Comparison of ENCODE assay signal across 8 cellular contexts in genomic region chr17:3893720-3894116, GRCh38. TPM values are rescaled to one million over a fixed set of nuclear protein-coding genes. Genes with fewer than 3 reads are reported as not detected.
DNase-seq lines count a peak whose midpoint lies in the region; ATAC-seq, FAIRE-seq and TF ChIP-seq lines count a peak whose summit lies in the region.

No MANE protein-coding gene starts in this region.

- ATAC-seq in Right ventricle myocardium inferior (no peak), HG02870 (IDR thresholded peaks at IDR 0.05; ENCODE audit: unreplicated experiment) (no peak), GM18870 (IDR thresholded peaks at IDR 0.05; ENCODE audit: unreplicated experiment) (no peak)

- peaks cover 22% of the 10 kb centered on the region for H3K4me1 ChIP-seq in cardiac muscle cell (ENCODE audit: low read depth)
- H3K4me1 ChIP-seq in astrocyte (ENCODE audit: insufficient read depth, low read length), result peaks cover 46% of the 10 kb centered on the region

- no peak for FAIRE-seq in astrocyte (lab: Jason Lieb, UNC)

- H3K9ac ChIP-seq in astrocyte (ENCODE audit: low read length), result no peak overlapping the region

- no peak for DNase-seq in cardiac muscle cell (ENCODE audit: low read depth in 1 of 2, low spot score in 1 of 2)
- DNase-seq in Right ventricle myocardium inferior (ENCODE audit: missing footprints), result no peak
- DNase-seq in astrocyte (ENCODE audit: low read depth), result no peak
- DNase-seq in mesothelial cell of epicardium (ENCODE audit: low spot score in 2 of 2, unreplicated experiment in 2 of 2), result no peak
- DNase-seq in type B pancreatic cell (ENCODE audit: extremely low spot score, unreplicated experiment), result no peak
- DNase-seq in SIG-M5 treated with dmso at 0.1 percent for 504 hours (lab: John Stamatoyannopoulos, UW; ENCODE audit: unreplicated experiment), result no peak

- peak overlapping the region; percentile 58 for H3K27ac ChIP-seq in cardiac muscle cell
- H3K27ac ChIP-seq in astrocyte (ENCODE audit: low read depth, low read length), result no peak overlapping the region

- H3K9me3 Mint-ChIP-seq in astrocyte (ENCODE audit: unreplicated experiment) (peaks cover 1% of the 10 kb centered on the region), mesothelial cell of epicardium (no peaks in the 10 kb centered on the region), type B pancreatic cell (no peaks in the 10 kb centered on the region)

- peaks cover 4% of the 10 kb centered on the region for H4K20me1 ChIP-seq in astrocyte (ENCODE audit: insufficient read depth, low read length)

- H3K27me3 ChIP-seq in cardiac muscle cell (peaks cover 8% of the 10 kb centered on the region), astrocyte (ENCODE audit: insufficient read depth, low read length) (no peaks in the 10 kb centered on the region)

- H3K27ac Mint-ChIP-seq in astrocyte (ENCODE audit: unreplicated experiment), result peak overlapping the region; percentile 58
- peak overlapping the region; percentile 19 for H3K27ac Mint-ChIP-seq in mesothelial cell of epicardium
- peak overlapping the region; percentile 70 for H3K27ac Mint-ChIP-seq in type B pancreatic cell

- intact Hi-C loops in Right ventricle myocardium inferior (cut with DNase I), result no loop called here

- H3K4me3 ChIP-seq in cardiac muscle cell (no peak overlapping the region), astrocyte (ENCODE audit: insufficient read depth, low read depth, low read length) (no peak overlapping the region)

- no peaks in the 10 kb centered on the region for H3K36me3 Mint-ChIP-seq in astrocyte (ENCODE audit: low read depth, unreplicated experiment)
- H3K36me3 Mint-ChIP-seq in mesothelial cell of epicardium, result no peaks in the 10 kb centered on the region
- no peaks in the 10 kb centered on the region for H3K36me3 Mint-ChIP-seq in type B pancreatic cell

- peaks cover 12% of the 10 kb centered on the region for H3K79me2 ChIP-seq in astrocyte (ENCODE audit: insufficient read depth, low read length)

- H2AFZ ChIP-seq in astrocyte (ENCODE audit: low read depth, low read length), result peak overlapping the region; percentile 87

- peak overlapping the region; percentile 85 for H3K4me2 ChIP-seq in astrocyte (ENCODE audit: low read length)

- no peak for TF ChIP-seq CTCF in cardiac muscle cell (IDR thresholded peaks at IDR 0.05; ENCODE audit: low read depth, low read length)
- no peak for TF ChIP-seq CTCF in astrocyte (IDR thresholded peaks at IDR 0.05; ENCODE audit: insufficient read depth, low read depth, low read length)
- no peak for TF ChIP-seq CTCF in mesothelial cell of epicardium (IDR thresholded peaks at IDR 0.05; ENCODE audit: unreplicated experiment)
- no peak for TF ChIP-seq CTCF in type B pancreatic cell (conservative IDR thresholded peaks at IDR 0.05)

- H3K4me3 Mint-ChIP-seq in astrocyte (ENCODE audit: unreplicated experiment) (peak overlapping the region; percentile 79), mesothelial cell of epicardium (peak overlapping the region; percentile 70), type B pancreatic cell (peak overlapping the region; percentile 84)

- H3K4me1 Mint-ChIP-seq in astrocyte (ENCODE audit: low read depth, unreplicated experiment), result peaks cover 32% of the 10 kb centered on the region
- peaks cover 31% of the 10 kb centered on the region for H3K4me1 Mint-ChIP-seq in mesothelial cell of epicardium
- peaks cover 35% of the 10 kb centered on the region for H3K4me1 Mint-ChIP-seq in type B pancreatic cell (ENCODE audit: unreplicated experiment)

- H3K36me3 ChIP-seq in cardiac muscle cell, result no peaks in the 10 kb centered on the region
- no peaks in the 10 kb centered on the region for H3K36me3 ChIP-seq in astrocyte (ENCODE audit: insufficient read depth, low read length)

- H3K27me3 Mint-ChIP-seq in astrocyte (ENCODE audit: low read depth, unreplicated experiment) (peaks cover 12% of the 10 kb centered on the region), mesothelial cell of epicardium (ENCODE audit: low read depth) (peaks cover 22% of the 10 kb centered on the region), type B pancreatic cell (peaks cover 16% of the 10 kb centered on the region)

- no peaks in the 10 kb centered on the region for H3K9me3 ChIP-seq in cardiac muscle cell (ENCODE audit: low read depth)
- H3K9me3 ChIP-seq in astrocyte (ENCODE audit: insufficient read depth, low read depth, low read length), result no peaks in the 10 kb centered on the region

RNA-seq across cellular contexts. Expression of gene CAMKK1, which starts 0.9 kb away (rescaled TPM):
- total RNA-seq in cardiac muscle cell (9.9 and 12.4 TPM in 2 replicates), Right ventricle myocardium inferior (3.8 TPM), astrocyte (3.8 and 5.1 TPM in 2 replicates), mesothelial cell of epicardium (3.8 to 4.3 TPM (median 4.3 TPM) in 3 replicates), type B pancreatic cell (ENCODE audit: low replicate concordance) (0.83 and 2.7 TPM in 2 replicates)
- polyA plus RNA-seq in cardiac muscle cell, result 6.5 and 7.7 TPM in 2 replicates

RNA-seq across cellular contexts. Expression of gene P2RX1, which starts 22.5 kb away (rescaled TPM):
- total RNA-seq in cardiac muscle cell (1.9 and 3.2 TPM in 2 replicates), Right ventricle myocardium inferior (0.16 TPM), astrocyte (not detected in 2 replicates), mesothelial cell of epicardium (0.16 to 0.22 TPM (median 0.18 TPM) in 3 replicates), type B pancreatic cell (ENCODE audit: low replicate concordance) (0.36 TPM in 1 of 2 replicates, not detected in the other)
- 1.8 and 3.6 TPM in 2 replicates for polyA plus RNA-seq in cardiac muscle cell

RNA-seq across cellular contexts. Expression of gene NCBP3, which starts 47.7 kb away (rescaled TPM):
- total RNA-seq in cardiac muscle cell (16.8 and 32.2 TPM in 2 replicates), Right ventricle myocardium inferior (15.3 TPM), astrocyte (44.5 and 46.7 TPM in 2 replicates), mesothelial cell of epicardium (88.8 to 97.0 TPM (median 91.4 TPM) in 3 replicates), type B pancreatic cell (ENCODE audit: low replicate concordance) (54.9 and 58.2 TPM in 2 replicates)
- polyA plus RNA-seq in cardiac muscle cell, result 27.0 and 59.0 TPM in 2 replicates

Comparison
In these comparisons a context has a peak if more than half of its experiments do, and no peak if none do; other contexts are left out.
1. H3K27ac Mint-ChIP-seq: peak in every context shown above with its lines; median percentile 70 in type B pancreatic cell; 58 in astrocyte; 19 in mesothelial cell of epicardium.